14 cellular contexts compared by ENCODE assay signal in the genomic region with DNA sequence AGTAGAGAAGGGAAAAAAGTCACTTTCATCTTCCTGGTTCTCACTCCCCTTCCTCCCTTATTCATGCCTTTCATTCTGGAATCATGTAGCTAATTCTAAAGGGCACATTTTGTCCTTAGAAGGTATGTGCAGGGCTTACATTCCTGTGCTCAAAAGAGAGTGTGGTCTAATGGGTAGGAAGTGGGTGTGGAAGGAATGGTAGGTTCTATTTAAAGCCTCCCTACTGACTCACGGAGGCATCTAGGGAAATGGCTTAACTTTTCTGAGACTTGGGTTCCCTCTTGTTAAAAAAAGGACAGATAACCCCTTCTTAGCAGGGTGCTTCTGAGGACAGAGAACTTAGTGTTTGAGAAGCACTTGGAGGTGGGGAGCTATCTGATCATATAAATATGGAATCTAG.
DNase-seq lines count a peak whose midpoint lies in the region; ATAC-seq and TF ChIP-seq lines count a peak whose summit lies in the region.
"Had no signal": no experiment of that assay in that cellular context is flagged by ENCODE, and none has a peak within 500 bp of the region (broad histone marks: within the 10 kb centered on the region; RNA-seq: fewer than 3 reads in every experiment).

No MANE protein-coding gene starts in this region.

- no peak for ATAC-seq in HG02840 (IDR thresholded peaks at IDR 0.05; ENCODE audit: low FRiP score, unreplicated experiment)
- ATAC-seq in activated T-cell treated with anti-CD3 and anti-CD28 coated beads, Interleukin-2, amount 50 U/mL, for 4 hours = no peak

- H3K9me3 Mint-ChIP-seq in activated T-cell treated with anti-CD3 and anti-CD28 coated beads, Interleukin-2, amount 50 U/mL, for 4 hours = no peaks in the 10 kb centered on the region

- POLR2A ChIA-PET in RWPE1 (lab: Yijun Ruan, JAX; ENCODE audit: low non-redundant PET) = no interaction called here

- H3K79me2 ChIP-seq in fibroblast of lung (ENCODE audit: control insufficient read depth, insufficient read depth, low read length) (no peaks in the 10 kb centered on the region), smooth muscle cell (ENCODE audit: low read depth) (no peaks in the 10 kb centered on the region)

- H3K4me1 Mint-ChIP-seq in activated T-cell treated with anti-CD3 and anti-CD28 coated beads, Interleukin-2, amount 50 U/mL, for 4 hours (ENCODE audit: low read depth) = peaks cover 37% of the 10 kb centered on the region

- WGBS in smooth muscle cell (ENCODE audit: low lambda C conversion rate) = 4% methylated on average over 1 of the region's 1 CpG

- no peaks in the 10 kb centered on the region for H3K36me3 Mint-ChIP-seq in activated T-cell treated with anti-CD3 and anti-CD28 coated beads, Interleukin-2, amount 50 U/mL, for 4 hours (ENCODE audit: insufficient read depth)

- H3F3A ChIP-seq in smooth muscle cell (ENCODE audit: low read depth) = peaks cover 27% of the 10 kb centered on the region

- H3K27me3 ChIP-seq in fibroblast of lung (ENCODE audit: control insufficient read depth, insufficient read depth, low read length) = no peaks in the 10 kb centered on the region
- no peaks in the 10 kb centered on the region for H3K27me3 ChIP-seq in smooth muscle cell (ENCODE audit: low read depth)

- no peak overlapping the region for H3K4me3 Mint-ChIP-seq in activated T-cell treated with anti-CD3 and anti-CD28 coated beads, Interleukin-2, amount 50 U/mL, for 4 hours

- peaks cover 1% of the 10 kb centered on the region for H3K27me3 Mint-ChIP-seq in activated T-cell treated with anti-CD3 and anti-CD28 coated beads, Interleukin-2, amount 50 U/mL, for 4 hours (ENCODE audit: low read depth)

- H3K9ac ChIP-seq in fibroblast of lung (ENCODE audit: insufficient read depth, low read length) = no peak overlapping the region
- no peak overlapping the region for H3K9ac ChIP-seq in smooth muscle cell (ENCODE audit: low read depth)

- TF ChIP-seq CTCF in RWPE1 (conservative IDR thresholded peaks at IDR 0.05; ENCODE audit: low read depth) (no peak), fibroblast of lung (conservative IDR thresholded peaks at IDR 0.05 in 1 of 2, IDR thresholded peaks at IDR 0.05 in 1 of 2; ENCODE audit: low read depth in 1 of 2, low read length in 2 of 2) (no peak), smooth muscle cell (IDR thresholded peaks at IDR 0.05; ENCODE audit: borderline replicate concordance, insufficient read depth, poor library complexity, severe bottlenecking) (no peak), coronary artery (IDR thresholded peaks at IDR 0.05) (no peak)

- H3K27ac ChIP-seq in RWPE1 (no peak overlapping the region), fibroblast of lung (ENCODE audit: insufficient read depth, low read length) (no peak overlapping the region), smooth muscle cell (ENCODE audit: low read depth) (peak overlapping the region; percentile 52), coronary artery (peak overlapping the region in 1 of 2 donors; percentile 39)

- no peak overlapping the region for H3K4me3 ChIP-seq in fibroblast of lung (replicated peaks in 1 of 4; ENCODE audit: control extremely low read depth in 1 of 4, insufficient read depth in 1 of 4, low read depth in 3 of 4, low read length in 4 of 4)
- no peak overlapping the region for H3K4me3 ChIP-seq in smooth muscle cell
- no peak overlapping the region for H3K4me3 ChIP-seq in coronary artery

- H4K20me1 ChIP-seq in fibroblast of lung (ENCODE audit: control insufficient read depth, extremely low read depth, insufficient read depth, low read length) (no peaks in the 10 kb centered on the region), smooth muscle cell (ENCODE audit: low read depth) (no peaks in the 10 kb centered on the region)

- H3K9me3 ChIP-seq in fibroblast of lung (ENCODE audit: control insufficient read depth, insufficient read depth, low read depth, low read length) (no peaks in the 10 kb centered on the region), smooth muscle cell (replicated peaks; ENCODE audit: low read depth) (no peaks in the 10 kb centered on the region)

- H3K4me1 ChIP-seq in fibroblast of lung (ENCODE audit: control insufficient read depth, extremely low read depth, insufficient read depth, low read length) = peaks cover 29% of the 10 kb centered on the region
- peaks cover 11% of the 10 kb centered on the region for H3K4me1 ChIP-seq in smooth muscle cell (ENCODE audit: low read depth)

- H3K4me2 ChIP-seq in fibroblast of lung (ENCODE audit: extremely low read depth, insufficient read depth, low read length) = no peak overlapping the region
- H3K4me2 ChIP-seq in smooth muscle cell = peak overlapping the region; percentile 7

- DNase-seq in GM04503 (ENCODE audit: low read depth) = peak; percentile 44
- DNase-seq in RWPE1 (ENCODE audit: low spot score) = peak; percentile 22
- peak; percentile 45 to 91 for DNase-seq in fibroblast of lung (ENCODE audit: low read depth in 2 of 2)
- no peak for DNase-seq in smooth muscle cell (lab: John Stamatoyannopoulos, UW; ENCODE audit: unreplicated experiment)
- no peak for DNase-seq in glomerular visceral epithelial cell (ENCODE audit: extremely low spot score)
- no peak for DNase-seq in coronary artery (ENCODE audit: low spot score)
- DNase-seq in activated T-cell treated with anti-CD3 and anti-CD28 coated beads, Interleukin-2, amount 50 U/mL, for 4 hours = no peak
- DNase-seq: activated naive CD4-positive, alpha-beta T cell treated with anti-CD3 and anti-CD28 coated beads, Interleukin-2, amount 50 U/mL, for 16 hours; COR-L47; NCI-H1105 treated with DMSO at 0.1 percent for 48 hours; NCI-H446 treated with DMSO at 0.1 percent for 48 hours; retina; T-helper 9 cell had no signal

- CTCF ChIA-PET in RWPE1 (lab: Yijun Ruan, JAX) = no interaction called here

- no peaks in the 10 kb centered on the region for H3K36me3 ChIP-seq in fibroblast of lung (ENCODE audit: control insufficient read depth, insufficient read depth, low read length)
- H3K36me3 ChIP-seq in smooth muscle cell (ENCODE audit: low read depth) = no peaks in the 10 kb centered on the region

- H2AFZ ChIP-seq in fibroblast of lung (ENCODE audit: low read length) (no peak overlapping the region), smooth muscle cell (ENCODE audit: low read depth) (no peak overlapping the region)

Comparison
In these comparisons a context has a peak if more than half of its experiments do, and no peak if none do; other contexts are left out.
1. DNase-seq: peak in GM04503 (single experiment), RWPE1 (single experiment) and fibroblast of lung (2 of 2); none in smooth muscle cell (single experiment), glomerular visceral epithelial cell (single experiment), coronary artery (single experiment) and activated T-cell treated with anti-CD3 and anti-CD28 coated beads, Interleukin-2, amount 50 U/mL, for 4 hours (single experiment).